1 cellular context compared by ENCODE assay signal in genomic region chr20:63876489-63877036, GRCh38.
TF ChIP-seq lines count a peak whose summit lies in the region.

No MANE protein-coding gene starts in this region.

TF ChIP-seq in HCT116, 20 proteins besides CTCF, POLR2A, EP300 and RAD21:
- TF ChIP-seq CBX3 (IDR thresholded peaks at IDR 0.05; ENCODE audit: low read depth) (no peak), POLR2AphosphoS5 (IDR thresholded peaks at IDR 0.05; ENCODE audit: low read depth, low read length) (no peak), CEBPB (IDR thresholded peaks at IDR 0.05; ENCODE audit: low read depth) (no peak), YY1 (IDR thresholded peaks at IDR 0.05; ENCODE audit: extremely low read depth, insufficient replicate concordance, low read depth, low read length) (no peak), ZBTB33 (IDR thresholded peaks at IDR 0.05; ENCODE audit: extremely low read depth, insufficient replicate concordance, low read length) (no peak), EGR1 (IDR thresholded peaks at IDR 0.05; ENCODE audit: low read depth) (no peak), REST (IDR thresholded peaks at IDR 0.05; ENCODE audit: low read depth) (no peak), ZFX (IDR thresholded peaks at IDR 0.05) (no peak), JUND (IDR thresholded peaks at IDR 0.05) (no peak), TCF7L2 (IDR thresholded peaks at IDR 0.05; ENCODE audit: borderline replicate concordance, extremely low read depth, insufficient read depth, insufficient read length) (no peak), SIN3A (IDR thresholded peaks at IDR 0.05; ENCODE audit: low read depth) (no peak), MAX (IDR thresholded peaks at IDR 0.05) (no peak)
